23 cellular contexts compared by ENCODE assay signal in the genomic region with DNA sequence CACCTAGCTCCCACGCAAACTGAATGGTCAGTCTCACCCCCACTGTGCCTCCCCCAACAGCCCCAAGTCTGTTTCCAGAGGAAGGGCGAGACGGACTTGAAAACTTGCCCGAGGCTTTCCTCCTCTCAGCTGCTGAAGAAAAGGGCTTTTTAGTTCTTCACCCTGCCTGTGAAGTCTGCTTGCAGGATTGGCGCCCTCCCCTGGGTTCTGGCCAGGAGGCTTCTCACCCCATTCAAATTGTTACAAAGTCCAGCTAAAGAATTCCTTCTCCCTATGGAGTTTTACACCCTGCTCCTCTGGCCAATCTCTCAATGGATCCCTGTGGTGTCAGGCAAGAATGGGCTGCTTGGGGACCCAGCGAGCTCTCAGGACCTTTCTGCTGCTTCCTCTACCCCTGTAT.
DNase-seq lines count a peak whose midpoint lies in the region; ATAC-seq and TF ChIP-seq lines count a peak whose summit lies in the region.
"Had no signal": no experiment of that assay in that cellular context is flagged by ENCODE, and none has a peak within 500 bp of the region (broad histone marks: within the 10 kb centered on the region; RNA-seq: fewer than 3 reads in every experiment).

No MANE protein-coding gene starts in this region.

- TF ChIP-seq CTCF in cardiac muscle cell (IDR thresholded peaks at IDR 0.05; ENCODE audit: low read depth, low read length) = no peak
- no peak for TF ChIP-seq CTCF in heart left ventricle (IDR thresholded peaks at IDR 0.05)
- peak; percentile 18 for TF ChIP-seq CTCF in endodermal cell (conservative IDR thresholded peaks at IDR 0.05)
- TF ChIP-seq CTCF in ascending aorta (IDR thresholded peaks at IDR 0.05) = no peak
- no peak for TF ChIP-seq CTCF in glutamatergic neuron (IDR thresholded peaks at IDR 0.05; ENCODE audit: partially characterized antibody, unreplicated experiment)

- H3K27ac Mint-ChIP-seq in endodermal cell = peak overlapping the region; percentile 72
- H3K27ac Mint-ChIP-seq in activated naive CD4-positive, alpha-beta T cell treated with anti-CD3 and anti-CD28 coated beads, Interleukin-2, amount 50 U/mL, for 72 hours = peak overlapping the region in 1 of 2 donors; percentile 79
- H3K27ac Mint-ChIP-seq in glutamatergic neuron (ENCODE audit: unreplicated experiment) = no peak overlapping the region
- H3K27ac Mint-ChIP-seq: CD4-positive, alpha-beta memory T cell had no signal

- H3K4me1 ChIP-seq in cardiac muscle cell (ENCODE audit: low read depth) (no peaks in the 10 kb centered on the region), heart left ventricle (no peaks in the 10 kb centered on the region), endodermal cell (ENCODE audit: control insufficient read depth, insufficient read depth, low read length) (no peaks in the 10 kb centered on the region), ascending aorta (no peaks in the 10 kb centered on the region)
- H3K4me1 ChIP-seq: BLaER1 treated with 17β-estradiol and CSF1 and Interleukin-3, amounts not matched to agents 10 nM and 100 nM had no signal

- no peak overlapping the region for H3K4me3 ChIP-seq in cardiac muscle cell
- H3K4me3 ChIP-seq in heart left ventricle = no peak overlapping the region
- H3K4me3 ChIP-seq in endodermal cell (ENCODE audit: low read length) = no peak overlapping the region
- no peak overlapping the region for H3K4me3 ChIP-seq in ascending aorta
- H3K4me3 ChIP-seq: BLaER1 treated with 17β-estradiol and CSF1 and Interleukin-3, amounts not matched to agents 10 nM and 100 nM; K562; PC-9 had no signal

- H3K4me3 Mint-ChIP-seq in endodermal cell (no peak overlapping the region), glutamatergic neuron (ENCODE audit: unreplicated experiment) (no peak overlapping the region)
- H3K4me3 Mint-ChIP-seq: CD4-positive, alpha-beta memory T cell had no signal

- no peak for ATAC-seq in heart left ventricle
- ATAC-seq in activated naive CD4-positive, alpha-beta T cell treated with anti-CD3 and anti-CD28 coated beads, Interleukin-2, amount 50 U/mL, for 72 hours = no peak
- ATAC-seq in GM18868 (IDR thresholded peaks at IDR 0.05; ENCODE audit: unreplicated experiment) = no peak
- ATAC-seq: HepG2, K562 had no signal

- no peaks in the 10 kb centered on the region for H3K27me3 Mint-ChIP-seq in endodermal cell (ENCODE audit: insufficient read depth)
- H3K27me3 Mint-ChIP-seq in glutamatergic neuron (ENCODE audit: unreplicated experiment) = no peaks in the 10 kb centered on the region

- H3K9me3 ChIP-seq in cardiac muscle cell (ENCODE audit: low read depth) (no peaks in the 10 kb centered on the region), heart left ventricle (no peaks in the 10 kb centered on the region), endodermal cell (ENCODE audit: control insufficient read depth, low read length) (no peaks in the 10 kb centered on the region), ascending aorta (no peaks in the 10 kb centered on the region)

- peaks cover 77% of the 10 kb centered on the region for H3K9me3 Mint-ChIP-seq in endodermal cell
- H3K9me3 Mint-ChIP-seq in activated naive CD4-positive, alpha-beta T cell treated with anti-CD3 and anti-CD28 coated beads, Interleukin-2, amount 50 U/mL, for 72 hours = peaks cover 5 to 7% of the 10 kb centered on the region in 2 donors
- H3K9me3 Mint-ChIP-seq in glutamatergic neuron (ENCODE audit: unreplicated experiment) = no peaks in the 10 kb centered on the region
- H3K9me3 Mint-ChIP-seq: CD4-positive, alpha-beta memory T cell had no signal

- no peaks in the 10 kb centered on the region for H3K27me3 ChIP-seq in cardiac muscle cell
- peaks cover 0 to 3% (median 0%) of the 10 kb centered on the region in 9 donors for H3K27me3 ChIP-seq in heart left ventricle
- H3K27me3 ChIP-seq in endodermal cell (ENCODE audit: control insufficient read depth, insufficient read depth, low read length, poor library complexity, severe bottlenecking) = no peaks in the 10 kb centered on the region
- no peaks in the 10 kb centered on the region for H3K27me3 ChIP-seq in ascending aorta
- H3K27me3 ChIP-seq: BLaER1 treated with 17β-estradiol and CSF1 and Interleukin-3, amounts not matched to agents 10 nM and 100 nM had no signal

- DNase-seq in cardiac muscle cell (ENCODE audit: low read depth in 1 of 2, low spot score in 1 of 2) (peak; percentile 3 to 8), heart left ventricle (no peak), endodermal cell (peak; percentile 75), medulla oblongata (ENCODE audit: extremely low spot score) (peak; percentile 6), ascending aorta (ENCODE audit: low spot score in 2 of 2) (no peak), glutamatergic neuron (no peak)
- no peak for DNase-seq in activated naive CD4-positive, alpha-beta T cell treated with anti-CD3 and anti-CD28 coated beads, Interleukin-2, amount 50 U/mL, for 72 hours (ENCODE audit: low spot score in 2 of 2)
- DNase-seq: ACHN; CD4-positive, alpha-beta memory T cell; NCI-H1092; NCI-H1436 treated with DMSO at 0.1 percent for 48 hours; NCI-H1930; NCI-H226; NCI-H510A treated with DMSO at 0.1 percent for 48 hours; NCI-H748 treated with DMSO at 0.1 percent for 48 hours; PC-9; RPMI8226; SHP77 had no signal

- intact Hi-C loops in heart left ventricle (cut with DNase I) = no loop called here
- intact Hi-C loops in ascending aorta (cut with DNase I) = no loop called here

- H3K36me3 ChIP-seq in cardiac muscle cell (no peaks in the 10 kb centered on the region), heart left ventricle (no peaks in the 10 kb centered on the region), endodermal cell (ENCODE audit: control insufficient read depth, insufficient read depth, low read length) (no peaks in the 10 kb centered on the region), ascending aorta (no peaks in the 10 kb centered on the region)

- WGBS in heart left ventricle, 4 donors = 29 to 50% (median 38%) methylated on average over 6 of the region's 6 CpGs
- WGBS in endodermal cell (ENCODE audit: insufficient coverage in 1 of 2, insufficient read length in 1 of 2), 2 experiments = 50 to 65% methylated on average over 1 to 5 of the region's 6 CpGs

- H3K4me1 Mint-ChIP-seq in endodermal cell (peaks cover 14% of the 10 kb centered on the region), glutamatergic neuron (ENCODE audit: low read depth, unreplicated experiment) (no peaks in the 10 kb centered on the region)
- H3K4me1 Mint-ChIP-seq: CD4-positive, alpha-beta memory T cell had no signal

- no peak for TF ChIP-seq POLR2A in heart left ventricle (IDR thresholded peaks at IDR 0.05)

- no peaks in the 10 kb centered on the region for H3K36me3 Mint-ChIP-seq in endodermal cell (ENCODE audit: low read depth)
- H3K36me3 Mint-ChIP-seq in activated naive CD4-positive, alpha-beta T cell treated with anti-CD3 and anti-CD28 coated beads, Interleukin-2, amount 50 U/mL, for 72 hours = no peaks in the 10 kb centered on the region
- no peaks in the 10 kb centered on the region for H3K36me3 Mint-ChIP-seq in glutamatergic neuron (ENCODE audit: unreplicated experiment)
- H3K36me3 Mint-ChIP-seq: CD4-positive, alpha-beta memory T cell had no signal

- H3K27ac ChIP-seq in cardiac muscle cell = no peak overlapping the region
- no peak overlapping the region for H3K27ac ChIP-seq in heart left ventricle
- H3K27ac ChIP-seq in endodermal cell (ENCODE audit: low read depth, low read length) = no peak overlapping the region
- no peak overlapping the region for H3K27ac ChIP-seq in ascending aorta
- H3K27ac ChIP-seq: 22Rv1; BLaER1 treated with 17β-estradiol and CSF1 and Interleukin-3, amounts not matched to agents 10 nM and 100 nM; PC-9 had no signal

- no peak overlapping the region for H3K9ac ChIP-seq in endodermal cell (ENCODE audit: extremely low read depth, low read length, poor library complexity, severe bottlenecking)
- H3K9ac ChIP-seq: BLaER1 treated with 17β-estradiol and CSF1 and Interleukin-3, amounts not matched to agents 10 nM and 100 nM had no signal

Comparison
In these comparisons a context has a peak if more than half of its experiments do, and no peak if none do; other contexts are left out.
1. DNase-seq: peak in cardiac muscle cell (2 of 2), endodermal cell (single experiment) and medulla oblongata (single experiment); none in heart left ventricle (0 of 5), activated naive CD4-positive, alpha-beta T cell treated with anti-CD3 and anti-CD28 coated beads, Interleukin-2, amount 50 U/mL, for 72 hours (0 of 2), ascending aorta (0 of 2) and glutamatergic neuron (single experiment).